In genomic region chr12:30939234-30939633, GRCh38 we compare ENCODE assay signal across 17 cellular contexts. TPM values are rescaled to one million over a fixed set of nuclear protein-coding genes. Genes with fewer than 3 reads are reported as not detected.
DNase-seq lines count a peak whose midpoint lies in the region; FAIRE-seq and TF ChIP-seq lines count a peak whose summit lies in the region.
"Had no signal": no experiment of that assay in that cellular context is flagged by ENCODE, and none has a peak within 500 bp of the region (broad histone marks: within the 10 kb centered on the region; RNA-seq: fewer than 3 reads in every experiment).

No MANE protein-coding gene starts in this region.

- POLR2A ChIA-PET in HEK293 (lab: Yijun Ruan, JAX) = no interaction called here

- H3K36me3 ChIP-seq in HEK293 (ENCODE audit: control insufficient read depth in 2 of 2, insufficient read depth in 1 of 2, low read length in 2 of 2) (no peaks in the 10 kb centered on the region), osteoblast (ENCODE audit: insufficient read depth, low read length) (no peaks in the 10 kb centered on the region), left ventricle myocardium inferior (no peaks in the 10 kb centered on the region)
- H3K36me3 ChIP-seq: SJCRH30 had no signal

- intact Hi-C loops in left ventricle myocardium inferior (cut with micrococcal nuclease) = no loop called here

- H3K4me3 Mint-ChIP-seq in nephron progenitor cell = no peak overlapping the region
- H3K4me3 Mint-ChIP-seq: CD14-positive monocyte, IgD-negative memory B cell had no signal

- H3K27ac ChIP-seq in HEK293 (ENCODE audit: extremely low read depth, low read depth, low read length) = no peak overlapping the region
- no peak overlapping the region for H3K27ac ChIP-seq in osteoblast (ENCODE audit: low read depth, low read length)
- H3K27ac ChIP-seq in left ventricle myocardium inferior (replicated peaks) = no peak overlapping the region
- H3K27ac ChIP-seq: RWPE1, SJCRH30 had no signal

- no peak for FAIRE-seq in HTR-8/SVneo (lab: Jason Lieb, UNC)
- FAIRE-seq: G401.6, H1 had no signal

- TF ChIP-seq CTCF in HEK293 (tag by site-specific recombination; IDR thresholded peaks at IDR 0.05) (no peak), astrocyte of the spinal cord (IDR thresholded peaks at IDR 0.05; ENCODE audit: low read depth, low read length) (no peak), osteoblast (IDR thresholded peaks at IDR 0.05; ENCODE audit: extremely low read depth, low read depth, low read length) (no peak), left ventricle myocardium inferior (IDR thresholded peaks at IDR 0.05; ENCODE audit: borderline replicate concordance) (no peak), nephron progenitor cell (IDR thresholded peaks at IDR 0.05) (no peak)

- H3K9me3 Mint-ChIP-seq in nephron progenitor cell = peaks cover 16% of the 10 kb centered on the region
- H3K9me3 Mint-ChIP-seq: IgD-negative memory B cell had no signal

- DNase-seq in DMS79 (lab: John Stamatoyannopoulos, UW) (peak; percentile 35), NCI-H2029 (lab: John Stamatoyannopoulos, UW) (peak; percentile 32), astrocyte of the spinal cord (ENCODE audit: low read depth, low spot score) (peak; percentile 24), osteoblast (ENCODE audit: insufficient read length, low spot score, missing footprints) (no peak), left ventricle myocardium inferior (no peak), nephron progenitor cell (no peak), HTR-8/SVneo (ENCODE audit: insufficient read length, low spot score) (no peak)
- DNase-seq: COR-L47, NCI-H1092, NCI-H510A, SJCRH30 had no signal

- H3K27me3 Mint-ChIP-seq in nephron progenitor cell (ENCODE audit: low read depth, poor library complexity) = peaks cover 11% of the 10 kb centered on the region

- CTCF ChIA-PET in HEK293 (lab: Yijun Ruan, JAX) = interaction anchor here (1.0 kb wide), 1 partner anchor 61 kb away, joined by 3 read pairs; no protein-coding TSS in a partner anchor

- H3K27ac Mint-ChIP-seq in nephron progenitor cell = no peak overlapping the region
- H3K27ac Mint-ChIP-seq: CD14-positive monocyte, IgD-negative memory B cell had no signal

- H3K36me3 Mint-ChIP-seq in nephron progenitor cell (ENCODE audit: low read depth) = peaks cover 24% of the 10 kb centered on the region
- H3K36me3 Mint-ChIP-seq: CD14-positive monocyte, IgD-negative memory B cell had no signal

- H3K4me1 ChIP-seq in HEK293 (ENCODE audit: control insufficient read depth, insufficient read depth, low read length) (no peaks in the 10 kb centered on the region), osteoblast (ENCODE audit: insufficient read depth, low read length) (no peaks in the 10 kb centered on the region), left ventricle myocardium inferior (no peaks in the 10 kb centered on the region)

- H3K9me3 ChIP-seq in HEK293 (ENCODE audit: control insufficient read depth, insufficient read depth, low read depth, low read length) = no peaks in the 10 kb centered on the region
- H3K9me3 ChIP-seq in osteoblast (ENCODE audit: low read depth, low read length) = no peaks in the 10 kb centered on the region
- H3K9me3 ChIP-seq in left ventricle myocardium inferior (replicated peaks) = no peaks in the 10 kb centered on the region
- H3K9me3 ChIP-seq: SJCRH30 had no signal

- H3K4me3 ChIP-seq in HEK293 (ENCODE audit: low read depth, low read length) = no peak overlapping the region
- no peak overlapping the region for H3K4me3 ChIP-seq in astrocyte of the spinal cord (ENCODE audit: low read depth, low read length)
- H3K4me3 ChIP-seq in osteoblast (ENCODE audit: insufficient read depth, low read length) = no peak overlapping the region
- no peak overlapping the region for H3K4me3 ChIP-seq in left ventricle myocardium inferior
- H3K4me3 ChIP-seq: SJCRH30 had no signal

- H2AFZ ChIP-seq in osteoblast (ENCODE audit: low read length) = no peak overlapping the region

- H3K27me3 ChIP-seq in osteoblast (ENCODE audit: insufficient read depth, low read length) (peaks cover 12% of the 10 kb centered on the region), left ventricle myocardium inferior (ENCODE audit: low read depth) (no peaks in the 10 kb centered on the region)
- H3K27me3 ChIP-seq: SJCRH30 had no signal

- in situ Hi-C loops in astrocyte of the spinal cord (cut with HindIII; ENCODE audit: low sequenced_read_pairs) = no loop called here

- no peaks in the 10 kb centered on the region for H4K20me1 ChIP-seq in osteoblast (ENCODE audit: insufficient read depth, low read length)

- no peaks in the 10 kb centered on the region for H3K79me2 ChIP-seq in osteoblast (ENCODE audit: insufficient read depth, low read length)

- H3K4me1 Mint-ChIP-seq in nephron progenitor cell = peaks cover 7% of the 10 kb centered on the region
- H3K4me1 Mint-ChIP-seq: CD14-positive monocyte, IgD-negative memory B cell had no signal

- no peak overlapping the region for H3K4me2 ChIP-seq in osteoblast (ENCODE audit: insufficient read depth, low read length)

TF ChIP-seq in HEK293, 187 proteins besides CTCF, POLR2A, EP300 and RAD21:
- TF ChIP-seq ZIC2 (tag by site-specific recombination; IDR thresholded peaks at IDR 0.05) = peak; percentile 28; the same call in 1 of the 2 replicates
- TF ChIP-seq ZNF223 (tag by site-specific recombination; IDR thresholded peaks at IDR 0.05) = no peak

RNA-seq across cellular contexts. Expression of gene TSPAN11, which starts 12.7 kb away (rescaled TPM):
- total RNA-seq in osteoblast (5.4 and 10.0 TPM in 2 replicates), left ventricle myocardium inferior (1.7 TPM)

Comparison
In these comparisons a context has a peak if more than half of its experiments do, and no peak if none do; other contexts are left out.
1. DNase-seq: peak in DMS79 (single experiment), NCI-H2029 (single experiment) and astrocyte of the spinal cord (single experiment); none in osteoblast (single experiment), left ventricle myocardium inferior (single experiment), nephron progenitor cell (single experiment) and HTR-8/SVneo (single experiment).